ENCODE assay signal across 13 cellular contexts in the genomic region with DNA sequence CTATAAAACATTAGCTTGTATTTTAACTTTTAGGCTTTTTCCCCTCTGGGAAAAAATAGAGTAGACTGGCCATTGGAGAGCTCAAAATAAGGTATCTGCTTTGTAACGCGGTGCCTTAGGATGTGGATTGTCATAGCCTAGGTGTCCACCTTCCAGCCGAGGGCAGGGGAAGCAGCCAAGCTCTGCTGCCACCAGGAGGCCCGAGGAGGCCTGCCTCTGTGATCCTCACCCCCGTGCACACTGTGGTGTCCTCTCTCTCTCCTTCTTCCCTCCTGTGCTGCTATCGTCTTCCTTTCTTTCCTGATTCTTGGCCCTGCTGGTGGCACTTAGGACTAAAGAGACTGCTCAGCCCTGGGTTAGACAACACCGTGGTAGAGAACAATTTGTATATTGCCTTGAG. TPM values are rescaled to one million over a fixed set of nuclear protein-coding genes. Genes with fewer than 3 reads are reported as not detected.
DNase-seq lines count a peak whose midpoint lies in the region; ATAC-seq and TF ChIP-seq lines count a peak whose summit lies in the region.
"Had no signal": no experiment of that assay in that cellular context is flagged by ENCODE, and none has a peak within 500 bp of the region (broad histone marks: within the 10 kb centered on the region; RNA-seq: fewer than 3 reads in every experiment).

No MANE protein-coding gene starts in this region.

- H3K4me3 ChIP-seq in Caco-2 (ENCODE audit: low read depth, low read length) (no peak overlapping the region), NB4 (ENCODE audit: low read depth, low read length) (no peak overlapping the region), mesendoderm (ENCODE audit: low read length) (no peak overlapping the region), ovary (no peak overlapping the region)
- H3K4me3 ChIP-seq: suprapubic skin had no signal

- no peak overlapping the region for H3K9ac ChIP-seq in mesendoderm (ENCODE audit: low read length)

- H3K27ac ChIP-seq in mesendoderm (ENCODE audit: low read depth, low read length) (no peak overlapping the region), ovary (no peak overlapping the region)
- H3K27ac ChIP-seq: suprapubic skin, VCaP had no signal

- TF ChIP-seq POLR2A in NB4 (IDR thresholded peaks at IDR 0.05; ENCODE audit: extremely low read depth, insufficient read length) = no peak
- TF ChIP-seq POLR2A in ovary (IDR thresholded peaks at IDR 0.05) = no peak

- H3K27me3 Mint-ChIP-seq in Caco-2 (ENCODE audit: insufficient read depth, unreplicated experiment) (no peaks in the 10 kb centered on the region), endothelial cell (ENCODE audit: unreplicated experiment) (no peaks in the 10 kb centered on the region)

- peaks cover 49% of the 10 kb centered on the region for H3K4me1 ChIP-seq in Caco-2
- peaks cover 20% of the 10 kb centered on the region for H3K4me1 ChIP-seq in mesendoderm (ENCODE audit: control insufficient read depth, low read depth, low read length)
- H3K4me1 ChIP-seq in ovary (ENCODE audit: insufficient read depth) = peaks cover 22% of the 10 kb centered on the region

- H3K27me3 ChIP-seq in Caco-2 (replicated peaks; ENCODE audit: control insufficient read depth, insufficient read depth, low read length) = no peaks in the 10 kb centered on the region
- no peaks in the 10 kb centered on the region for H3K27me3 ChIP-seq in mesendoderm (ENCODE audit: insufficient read depth, low read length, poor library complexity)
- H3K27me3 ChIP-seq in ovary = no peaks in the 10 kb centered on the region
- H3K27me3 ChIP-seq: neutrophil, suprapubic skin had no signal

- H2BK120ac ChIP-seq in mesendoderm (ENCODE audit: low read depth, low read length) = no peak overlapping the region

- H3K4ac ChIP-seq in mesendoderm (ENCODE audit: low read depth, low read length) = no peak overlapping the region

- H3K4me3 Mint-ChIP-seq in Caco-2 (ENCODE audit: unreplicated experiment) (no peak overlapping the region), endothelial cell (ENCODE audit: unreplicated experiment) (peak overlapping the region; percentile 2)

- peak in 1 of 2 experiments; percentile 38 for TF ChIP-seq CTCF in Caco-2 (IDR thresholded peaks at IDR 0.05; ENCODE audit: insufficient read depth in 1 of 2, low read depth in 1 of 2, low read length in 1 of 2, severe bottlenecking in 1 of 2, unreplicated experiment in 1 of 2)
- peak; percentile 24 for TF ChIP-seq CTCF in NB4 (IDR thresholded peaks at IDR 0.05; ENCODE audit: low read depth, low read length)
- TF ChIP-seq CTCF in endothelial cell (IDR thresholded peaks at IDR 0.05; ENCODE audit: unreplicated experiment) = peak; percentile 22
- no peak for TF ChIP-seq CTCF in ovary (IDR thresholded peaks at IDR 0.05)

- H2BK15ac ChIP-seq in mesendoderm (replicated peaks; ENCODE audit: low read depth) = no peak overlapping the region

- H3K9me3 ChIP-seq in Caco-2 = no peaks in the 10 kb centered on the region
- H3K9me3 ChIP-seq in ovary = no peaks in the 10 kb centered on the region
- H3K9me3 ChIP-seq: neutrophil, suprapubic skin had no signal

- H4K8ac ChIP-seq in mesendoderm (ENCODE audit: low read depth, low read length) = no peak overlapping the region

- H2AK5ac ChIP-seq in mesendoderm (ENCODE audit: low read length) = no peak overlapping the region

- H3K9me3 Mint-ChIP-seq in Caco-2 (ENCODE audit: unreplicated experiment) = no peaks in the 10 kb centered on the region
- no peaks in the 10 kb centered on the region for H3K9me3 Mint-ChIP-seq in endothelial cell (ENCODE audit: unreplicated experiment)

- H3K27ac Mint-ChIP-seq in Caco-2 (ENCODE audit: unreplicated experiment) = no peak overlapping the region
- H3K27ac Mint-ChIP-seq in endothelial cell (ENCODE audit: unreplicated experiment) = no peak overlapping the region

- peaks cover 98% of the 10 kb centered on the region for H3K79me2 ChIP-seq in mesendoderm (ENCODE audit: control insufficient read depth, insufficient read depth, low read length)

- H3K56ac ChIP-seq in mesendoderm (ENCODE audit: low read length) = no peak overlapping the region

- H4K5ac ChIP-seq in mesendoderm (ENCODE audit: low read length) = no peak overlapping the region

- CTCF ChIA-PET in Caco-2 (lab: Charles Lee) = interaction anchor here (0.6 to 1.0 kb wide), 2 partner anchors 38 to 43 kb away, joined by 4 to 7 read pairs; a partner anchor contains a TSS

- no TSS peak for BruUV-seq in Caco-2 (replicated peaks; lab: Mats Ljungman, UMichigan)

- H3K36me3 ChIP-seq in Caco-2 (ENCODE audit: control insufficient read depth, insufficient read depth, low read length) = peaks cover 2% of the 10 kb centered on the region; the same call in 1 of the 2 replicates
- H3K36me3 ChIP-seq in mesendoderm (ENCODE audit: control insufficient read depth, insufficient read depth, low read length) = peaks cover 4% of the 10 kb centered on the region
- H3K36me3 ChIP-seq in ovary = no peaks in the 10 kb centered on the region

- H3K4me2 ChIP-seq in mesendoderm (ENCODE audit: low read length) = no peak overlapping the region

- ATAC-seq in HG03469 (IDR thresholded peaks at IDR 0.05; ENCODE audit: unreplicated experiment) = no peak

- peaks cover 3% of the 10 kb centered on the region for H3K79me1 ChIP-seq in mesendoderm (ENCODE audit: low read length)

- POLR2A ChIA-PET in Caco-2 (lab: Charles Lee) = interaction anchor here (0.6 to 0.8 kb wide), 2 partner anchors 12 to 30 kb away, joined by 4 to 7 read pairs; a partner anchor contains a TSS

- DNase-seq in Caco-2 (peak; percentile 47 to 48), NB4 (ENCODE audit: low read depth) (peak; percentile 47), endothelial cell (ENCODE audit: low spot score) (peak; percentile 39), mesendoderm (peak; percentile 82), ovary (no peak), NCI-H2107 (lab: John Stamatoyannopoulos, UW) (no peak), COLO829 (ENCODE audit: low spot score) (no peak)
- DNase-seq: activated naive CD4-positive, alpha-beta T cell treated with Interleukin-2 at 50 U/mL for 16 hours; NCI-H2171 had no signal

- peaks cover 36% of the 10 kb centered on the region for H3K4me1 Mint-ChIP-seq in Caco-2 (ENCODE audit: low read depth, unreplicated experiment)
- peaks cover 19% of the 10 kb centered on the region for H3K4me1 Mint-ChIP-seq in endothelial cell (ENCODE audit: unreplicated experiment)

- H3K36me3 Mint-ChIP-seq in Caco-2 (ENCODE audit: insufficient read depth, unreplicated experiment) = peaks cover 65% of the 10 kb centered on the region
- H3K36me3 Mint-ChIP-seq in endothelial cell (ENCODE audit: low read depth, unreplicated experiment) = peaks cover 26% of the 10 kb centered on the region

- no peak overlapping the region for H3K18ac ChIP-seq in mesendoderm (ENCODE audit: low read length)

- no peak for TF ChIP-seq EP300 in ovary (IDR thresholded peaks at IDR 0.05)

- no CpG with 5 or more reads among the region's 7 CpGs for WGBS in mesendoderm (ENCODE audit: extremely low coverage, insufficient coverage, low lambda C conversion rate)
- 62 to 70% (median 64%) methylated on average over 7 of the region's 7 CpGs for WGBS in ovary, 3 donors

- intact Hi-C loops in Caco-2 (cut with micrococcal nuclease; ENCODE audit: unreplicated experiment) (no loop called here), ovary (cut with DNase I) (no loop called here)

- no peak overlapping the region for H3K23ac ChIP-seq in mesendoderm (ENCODE audit: low read length)

- no peak overlapping the region for H2BK5ac ChIP-seq in mesendoderm (ENCODE audit: low read length)

RNA-seq across cellular contexts. Expression of a gene that starts 11.3 kb away (rescaled TPM):
- total RNA-seq in Caco-2 (2022) (271 and 286 TPM in 2 replicates), endothelial cell (ENCODE audit: unreplicated experiment) (223 TPM), ovary (100 to 1,000 TPM in 6 of 7 donors, 10 to 100 TPM in 1; 88.2 to 220 (median 180) TPM)
- polyA plus RNA-seq in mesendoderm (2013, experiment 1 of 2) = 329 TPM
- polyA plus RNA-seq in mesendoderm (2013, experiment 2 of 2) = 325 TPM
- 100 to 1,000 TPM; 146 to 285 TPM for polyA plus RNA-seq in ovary

RNA-seq across cellular contexts. Expression of a gene that starts 43.0 kb away (rescaled TPM):
- total RNA-seq in Caco-2 (2022) (13.8 and 15.2 TPM in 2 replicates), endothelial cell (ENCODE audit: unreplicated experiment) (58.2 TPM), ovary (10 to 100 TPM; 20.7 to 62.7 (median 27.2) TPM)
- 9.8 TPM for polyA plus RNA-seq in mesendoderm (2013, experiment 1 of 2)
- polyA plus RNA-seq in mesendoderm (2013, experiment 2 of 2) = 10.2 TPM
- 10 to 100 TPM; 13.8 to 22.0 TPM for polyA plus RNA-seq in ovary

RNA-seq across cellular contexts. Expression of a gene that starts 46.4 kb away (rescaled TPM):
- total RNA-seq in Caco-2 (2022) = 0.26 TPM in 1 of 2 replicates, not detected in the other
- not detected for total RNA-seq in endothelial cell (ENCODE audit: unreplicated experiment)
- 0.06 TPM for polyA plus RNA-seq in mesendoderm (2013, experiment 1 of 2)
- 0.08 TPM for polyA plus RNA-seq in mesendoderm (2013, experiment 2 of 2)
- 1 to 10 TPM in 4 of 7 donors, under 1 TPM in 3; 0.11 to 2.2 (median 1.4) TPM for total RNA-seq in ovary
- under 1 TPM; 0.35 to 0.88 TPM for polyA plus RNA-seq in ovary

RNA-seq across cellular contexts. Expression of a gene that starts 57.9 kb away (rescaled TPM):
- total RNA-seq in Caco-2 (2022) (17.2 and 25.0 TPM in 2 replicates), endothelial cell (ENCODE audit: unreplicated experiment) (22.9 TPM), ovary (10 to 100 TPM; 20.9 to 49.7 (median 26.2) TPM)
- 25.9 TPM for polyA plus RNA-seq in mesendoderm (2013, experiment 1 of 2)
- polyA plus RNA-seq in mesendoderm (2013, experiment 2 of 2) = 24.4 TPM
- 10 to 100 TPM in 1 of 2 donors, under 1 TPM in 1; 0.62 to 45.3 TPM for polyA plus RNA-seq in ovary

Comparison
In these comparisons a context has a peak if more than half of its experiments do, and no peak if none do; other contexts are left out.
1. DNase-seq: peak in Caco-2 (2 of 2), NB4 (single experiment), endothelial cell (single experiment) and mesendoderm (single experiment); none in ovary (0 of 5), NCI-H2107 (single experiment) and COLO829 (single experiment).
2. CTCF ChIP-seq: peak in NB4 (single experiment) and endothelial cell (single experiment); none in ovary (0 of 3).